Comparison of ENCODE assay signal across 26 cellular contexts in the genomic region with DNA sequence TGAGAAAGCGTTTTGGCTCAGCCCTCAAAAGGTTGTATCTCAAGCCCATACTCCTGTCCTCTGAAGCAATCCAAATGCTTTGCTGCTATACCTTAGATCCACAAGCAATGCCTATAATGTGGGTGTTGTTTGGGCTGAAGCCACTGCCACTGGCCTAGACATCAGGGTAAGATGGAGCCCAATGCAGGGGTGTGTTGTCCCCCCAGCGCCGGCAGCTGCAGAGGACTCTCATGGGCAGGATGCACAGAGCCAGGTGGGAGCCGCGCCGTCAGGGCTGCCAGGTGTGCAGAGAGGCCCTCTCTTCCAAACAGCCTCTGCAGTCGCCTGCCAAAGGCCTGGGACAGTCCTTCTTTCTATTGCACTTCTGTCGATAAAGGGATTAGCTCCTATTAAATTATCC.
"Had no signal": no experiment of that assay in that cellular context is flagged by ENCODE, and none has a peak within 500 bp of the region (broad histone marks: within the 10 kb centered on the region; RNA-seq: fewer than 3 reads in every experiment).

No MANE protein-coding gene starts in this region.

- H3K36me3 ChIP-seq: brain microvascular endothelial cell, cardiac muscle cell, Peyer's patch had no signal

- H3K4me3 Mint-ChIP-seq: activated B cell treated with CpG ODN at 0.5 μM for 24 hours; activated CD4-positive, alpha-beta T cell treated with anti-CD3 and anti-CD28 coated beads, Interleukin-2, amount 10 ng/mL, durations not matched to agents 7 days and 5 days; activated CD8-positive, alpha-beta T cell treated with anti-CD3 and anti-CD28 coated beads for 36 hours; activated naive CD4-positive, alpha-beta T cell treated with anti-CD3 and anti-CD28 coated beads for 36 hours; activated naive CD8-positive, alpha-beta T cell; activated T-helper 17 cell treated with anti-CD3 and anti-CD28 coated beads, Interleukin-2, amount 50 U/mL, for 72 hours; IgD-negative memory B cell; T-cell had no signal

- H3K36me3 Mint-ChIP-seq: IgD-negative memory B cell, T-cell had no signal

- DNase-seq: activated B cell treated with CpG ODN at 0.5 μM for 24 hours; activated CD4-positive, alpha-beta T cell treated with anti-CD3 and anti-CD28 coated beads, Interleukin-2, amount 10 ng/mL, durations not matched to agents 7 days and 5 days; activated CD8-positive, alpha-beta T cell treated with anti-CD3 and anti-CD28 coated beads for 36 hours; activated gamma-delta T cell; activated naive CD4-positive, alpha-beta T cell treated with anti-CD3 and anti-CD28 coated beads for 36 hours; activated T-cell treated with anti-CD3 and anti-CD28 coated beads for 4 hours; activated T-cell treated with anti-CD3 and anti-CD28 coated beads, Interleukin-2, amount 50 U/mL, for 48 hours; amygdala; brain microvascular endothelial cell; KG1; NCI-H1048; NCI-H1417 treated with DMSO at 0.1 percent for 48 hours; NCI-H1694; NCI-H2029; NCI-H345; NCI-H510A treated with DMSO at 0.1 percent for 48 hours; NCI-H69; SHP77; T-cell; T-helper 2 cell; T1000 had no signal

- H3K4me1 Mint-ChIP-seq: activated B cell treated with CpG ODN at 0.5 μM for 24 hours; activated T-helper 17 cell treated with anti-CD3 and anti-CD28 coated beads, Interleukin-2, amount 50 U/mL, for 72 hours; IgD-negative memory B cell; T-cell had no signal

- H3K9me3 ChIP-seq: Peyer's patch had no signal

- H3K27me3 Mint-ChIP-seq: activated B cell treated with CpG ODN at 0.5 μM for 24 hours had no signal

- H3K27ac Mint-ChIP-seq: activated B cell treated with CpG ODN at 0.5 μM for 24 hours; activated CD4-positive, alpha-beta T cell treated with anti-CD3 and anti-CD28 coated beads, Interleukin-2, amount 10 ng/mL, durations not matched to agents 7 days and 5 days; activated CD8-positive, alpha-beta T cell treated with anti-CD3 and anti-CD28 coated beads for 36 hours; activated naive CD4-positive, alpha-beta T cell treated with anti-CD3 and anti-CD28 coated beads for 36 hours; activated naive CD8-positive, alpha-beta T cell; activated T-helper 17 cell treated with anti-CD3 and anti-CD28 coated beads, Interleukin-2, amount 50 U/mL, for 72 hours; IgD-negative memory B cell; T-cell had no signal

- H3K4me1 ChIP-seq: Peyer's patch had no signal

- H3K27me3 ChIP-seq: brain microvascular endothelial cell, cardiac muscle cell, Peyer's patch had no signal

- H3K4me3 ChIP-seq: cardiac muscle cell, Peyer's patch had no signal

- H3K27ac ChIP-seq: brain microvascular endothelial cell, cardiac muscle cell, Peyer's patch had no signal
